In the genomic region with DNA sequence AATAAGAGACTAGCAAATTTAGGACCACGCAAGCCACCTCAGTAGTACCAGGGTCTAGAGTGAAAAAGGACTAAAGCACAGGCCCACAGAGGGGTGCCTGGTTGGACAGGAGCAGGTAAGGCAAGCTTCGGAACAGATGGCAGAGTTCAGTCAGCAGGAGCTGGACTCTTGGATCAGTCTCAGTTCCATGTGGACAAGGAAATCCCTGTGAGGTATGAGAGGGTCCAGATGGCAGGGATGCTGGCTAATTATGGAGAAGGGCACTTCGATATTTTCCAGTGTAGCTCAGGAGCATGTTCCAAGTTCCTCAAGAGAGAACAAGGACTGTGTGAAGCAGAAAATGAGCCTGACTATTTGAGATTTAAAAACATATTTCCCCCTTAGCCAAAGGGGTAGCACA, we compare ENCODE assay signal across 26 cellular contexts. TPM values are rescaled to one million over a fixed set of nuclear protein-coding genes. Genes with fewer than 3 reads are reported as not detected.
DNase-seq lines count a peak whose midpoint lies in the region; ATAC-seq and TF ChIP-seq lines count a peak whose summit lies in the region.
"Had no signal": no experiment of that assay in that cellular context is flagged by ENCODE, and none has a peak within 500 bp of the region (broad histone marks: within the 10 kb centered on the region; RNA-seq: fewer than 3 reads in every experiment).

No MANE protein-coding gene starts in this region.

- H3K27ac Mint-ChIP-seq in CD4-positive, alpha-beta T cell, result peak overlapping the region; percentile 89
- H3K27ac Mint-ChIP-seq in stimulated activated memory B cell treated with anti-CD40 and anti-IgM and Interleukin-4, amounts not matched to agents 10 μg/mL and 1 μg/mL and 100 μg/mL, for 72 hours, result no peak overlapping the region
- H3K27ac Mint-ChIP-seq: activated T-helper 1 cell treated with anti-CD3 and anti-CD28 coated beads, Interleukin-12 subunit alpha, Interleukin-12 subunit beta, Interleukin-2, Interleukin-4 antibody, amounts not matched to agents 30 ng/mL and 10 ng/mL and 1 ng/mL, durations not matched to agents 14 hours and 24 hours and 36 hours; natural killer cell treated with Interleukin-12 subunit alpha and Interleukin-12 subunit beta and Interleukin-15 and Interleukin-18, amount 100 ng/mL, for 72 hours; type B pancreatic cell had no signal

- peaks cover 3% of the 10 kb centered on the region for H3K79me2 ChIP-seq in smooth muscle cell (ENCODE audit: low read depth)

- H3K9me3 Mint-ChIP-seq in CD4-positive, alpha-beta T cell, result peaks cover 2% of the 10 kb centered on the region
- H3K9me3 Mint-ChIP-seq in stimulated activated memory B cell treated with anti-CD40 and anti-IgM and Interleukin-4, amounts not matched to agents 10 μg/mL and 1 μg/mL and 100 μg/mL, for 72 hours, result peaks cover 3% of the 10 kb centered on the region
- H3K9me3 Mint-ChIP-seq: activated T-helper 1 cell treated with anti-CD3 and anti-CD28 coated beads, Interleukin-12 subunit alpha, Interleukin-12 subunit beta, Interleukin-2, Interleukin-4 antibody, amounts not matched to agents 30 ng/mL and 10 ng/mL and 1 ng/mL, durations not matched to agents 14 hours and 24 hours and 36 hours; natural killer cell treated with Interleukin-12 subunit alpha and Interleukin-12 subunit beta and Interleukin-15 and Interleukin-18, amount 100 ng/mL, for 72 hours; type B pancreatic cell had no signal

- POLR2A ChIA-PET in CD4-positive, alpha-beta T cell (lab: Charles Lee), result interaction anchor here (1.8 to 1.9 kb wide), 2 partner anchors 56 to 277 kb away, joined by 4 to 14 read pairs; a partner anchor contains a TSS

- no peaks in the 10 kb centered on the region for H3K36me3 Mint-ChIP-seq in CD4-positive, alpha-beta T cell (ENCODE audit: low read depth)
- H3K36me3 Mint-ChIP-seq in stimulated activated memory B cell treated with anti-CD40 and anti-IgM and Interleukin-4, amounts not matched to agents 10 μg/mL and 1 μg/mL and 100 μg/mL, for 72 hours, result no peaks in the 10 kb centered on the region
- H3K36me3 Mint-ChIP-seq: natural killer cell treated with Interleukin-12 subunit alpha and Interleukin-12 subunit beta and Interleukin-15 and Interleukin-18, amount 100 ng/mL, for 72 hours; type B pancreatic cell had no signal

- 93% methylated on average over 3 of the region's 3 CpGs for WGBS in smooth muscle cell (ENCODE audit: low lambda C conversion rate)

- H3K4me3 ChIP-seq in smooth muscle cell, result no peak overlapping the region
- H3K4me3 ChIP-seq: BLaER1, coronary artery, HAP-1, pancreas, right lobe of liver, stomach had no signal

- no peak for ATAC-seq in CD4-positive, alpha-beta T cell (ENCODE audit: poor library complexity)
- ATAC-seq in stimulated activated memory B cell treated with anti-CD40 and anti-IgM and Interleukin-4, amounts not matched to agents 10 μg/mL and 1 μg/mL and 100 μg/mL, for 72 hours, result no peak
- ATAC-seq in activated CD4-positive, CD25-positive, alpha-beta regulatory T cell treated with anti-CD3 and anti-CD28 coated beads, Interleukin-2, amount 50 U/mL, for 24 hours, result no peak
- ATAC-seq: left colon; natural killer cell treated with Interleukin-12 subunit alpha and Interleukin-12 subunit beta and Interleukin-15 and Interleukin-18, amount 100 ng/mL, for 72 hours; pancreas; right lobe of liver had no signal

- no peak overlapping the region for H3K4me3 Mint-ChIP-seq in CD4-positive, alpha-beta T cell
- no peak overlapping the region for H3K4me3 Mint-ChIP-seq in stimulated activated memory B cell treated with anti-CD40 and anti-IgM and Interleukin-4, amounts not matched to agents 10 μg/mL and 1 μg/mL and 100 μg/mL, for 72 hours
- H3K4me3 Mint-ChIP-seq: activated T-helper 1 cell treated with anti-CD3 and anti-CD28 coated beads, Interleukin-12 subunit alpha, Interleukin-12 subunit beta, Interleukin-2, Interleukin-4 antibody, amounts not matched to agents 30 ng/mL and 10 ng/mL and 1 ng/mL, durations not matched to agents 14 hours and 24 hours and 36 hours; natural killer cell treated with Interleukin-12 subunit alpha and Interleukin-12 subunit beta and Interleukin-15 and Interleukin-18, amount 100 ng/mL, for 72 hours; type B pancreatic cell had no signal

- H3K27me3 Mint-ChIP-seq in CD4-positive, alpha-beta T cell, result no peaks in the 10 kb centered on the region
- no peaks in the 10 kb centered on the region for H3K27me3 Mint-ChIP-seq in stimulated activated memory B cell treated with anti-CD40 and anti-IgM and Interleukin-4, amounts not matched to agents 10 μg/mL and 1 μg/mL and 100 μg/mL, for 72 hours
- H3K27me3 Mint-ChIP-seq: type B pancreatic cell had no signal

- H3K9me3 ChIP-seq in CD4-positive, alpha-beta T cell (ENCODE audit: control insufficient read depth, low read length), result no peaks in the 10 kb centered on the region
- no peaks in the 10 kb centered on the region for H3K9me3 ChIP-seq in smooth muscle cell (replicated peaks; ENCODE audit: low read depth)
- H3K9me3 ChIP-seq: HAP-1, pancreas, right lobe of liver, stomach had no signal

- H3K36me3 ChIP-seq in smooth muscle cell (ENCODE audit: low read depth), result no peaks in the 10 kb centered on the region
- H3K36me3 ChIP-seq: BLaER1, HAP-1, pancreas, right lobe of liver, stomach had no signal

- H3K9ac ChIP-seq in smooth muscle cell (ENCODE audit: low read depth), result no peak overlapping the region
- H3K9ac ChIP-seq: BLaER1 had no signal

- intact Hi-C loops in CD4-positive, alpha-beta T cell (cut with DNase I, micrococcal nuclease), result no loop called here

- no peaks in the 10 kb centered on the region for H4K20me1 ChIP-seq in smooth muscle cell (ENCODE audit: low read depth)
- H4K20me1 ChIP-seq: BLaER1 had no signal

- DNase-seq in CD4-positive, alpha-beta T cell, result no peak
- DNase-seq in NCI-H1694 treated with DMSO at 0.1 percent for 48 hours (lab: John Stamatoyannopoulos, UW) (peak; percentile 14), medulla oblongata (ENCODE audit: extremely low spot score) (peak; percentile 25), smooth muscle cell (lab: John Stamatoyannopoulos, UW; ENCODE audit: unreplicated experiment) (no peak)
- no peak for DNase-seq in activated T-cell treated with anti-CD3 and anti-CD28 coated beads, Interleukin-2, amount 50 U/mL, for 1 hour
- DNase-seq: ACHN; activated CD4-positive, alpha-beta T cell treated with anti-CD3 and anti-CD28 coated beads for 48 hours; activated naive CD4-positive, alpha-beta T cell treated with anti-CD3 and anti-CD28 coated beads, Interleukin-2, amount 50 U/mL, for 16 hours; IMR-90; left colon; pancreas; right lobe of liver; SHP77 treated with DMSO at 0.1 percent for 48 hours; stomach; T-helper 1 cell had no signal

- no peak overlapping the region for H3K27ac ChIP-seq in CD4-positive, alpha-beta T cell (ENCODE audit: low read depth, low read length)
- H3K27ac ChIP-seq in angular gyrus (ENCODE audit: low read depth, low read length), result peak overlapping the region; percentile 22
- H3K27ac ChIP-seq in smooth muscle cell (ENCODE audit: low read depth), result no peak overlapping the region
- H3K27ac ChIP-seq: BLaER1, coronary artery, pancreas, right lobe of liver, stomach had no signal

- no peak overlapping the region for H3K4me2 ChIP-seq in smooth muscle cell
- H3K4me2 ChIP-seq: BLaER1 had no signal

- H3K27me3 ChIP-seq in CD4-positive, alpha-beta T cell (ENCODE audit: control insufficient read depth, insufficient read depth, low read length), result no peaks in the 10 kb centered on the region
- H3K27me3 ChIP-seq in smooth muscle cell (ENCODE audit: low read depth), result no peaks in the 10 kb centered on the region
- H3K27me3 ChIP-seq: BLaER1, pancreas, right lobe of liver, stomach had no signal

- H3F3A ChIP-seq in smooth muscle cell (ENCODE audit: low read depth), result peaks cover 5% of the 10 kb centered on the region

- CTCF ChIA-PET in CD4-positive, alpha-beta T cell (lab: Charles Lee), result interaction anchor here (0.6 to 1.1 kb wide), 2 partner anchors 11 to 45 kb away, joined by 3 read pairs; no protein-coding TSS in a partner anchor

- H2AFZ ChIP-seq in smooth muscle cell (ENCODE audit: low read depth), result no peak overlapping the region

- peaks cover 13% of the 10 kb centered on the region for H3K4me1 ChIP-seq in smooth muscle cell (ENCODE audit: low read depth)
- H3K4me1 ChIP-seq: pancreas, right lobe of liver had no signal

- TF ChIP-seq CTCF in CD4-positive, alpha-beta T cell (IDR thresholded peaks at IDR 0.05), result no peak
- TF ChIP-seq CTCF in smooth muscle cell (IDR thresholded peaks at IDR 0.05; ENCODE audit: borderline replicate concordance, insufficient read depth, poor library complexity, severe bottlenecking), result no peak

- peaks cover 45% of the 10 kb centered on the region for H3K4me1 Mint-ChIP-seq in CD4-positive, alpha-beta T cell (ENCODE audit: low read depth)
- peaks cover 13% of the 10 kb centered on the region for H3K4me1 Mint-ChIP-seq in stimulated activated memory B cell treated with anti-CD40 and anti-IgM and Interleukin-4, amounts not matched to agents 10 μg/mL and 1 μg/mL and 100 μg/mL, for 72 hours

RNA-seq across cellular contexts. Expression of a gene that starts 4.4 kb away (rescaled TPM):
- 100 to 1,000 TPM; 178 to 192 TPM for total RNA-seq in CD4-positive, alpha-beta T cell
- 11.9 and 21.3 TPM in 2 replicates for total RNA-seq in smooth muscle cell
- polyA plus RNA-seq in smooth muscle cell, result 52.4 and 69.8 TPM in 2 replicates

RNA-seq across cellular contexts. Expression of a gene that starts 40.7 kb away (rescaled TPM):
- under 1 TPM; 0.30 to 0.34 TPM for total RNA-seq in CD4-positive, alpha-beta T cell
- not detected in 2 replicates for total RNA-seq in smooth muscle cell
- not detected in 2 replicates for polyA plus RNA-seq in smooth muscle cell
- total RNA-seq: IMR-90; left colon; M059J; mesenteric fat pad; natural killer cell treated with Interleukin-12 subunit alpha and Interleukin-12 subunit beta and Interleukin-15 and Interleukin-18, amount 100 ng/mL, for 72 hours had no signal
- polyA plus RNA-seq: IMR-90, pancreas, stomach had no signal

RNA-seq across cellular contexts. Expression of a gene that starts 56.4 kb away (rescaled TPM):
- total RNA-seq in CD4-positive, alpha-beta T cell, result 10 to 100 TPM; 42.8 to 45.8 TPM
- total RNA-seq in smooth muscle cell, result 8.1 and 17.9 TPM in 2 replicates
- polyA plus RNA-seq in smooth muscle cell, result 5.5 and 5.8 TPM in 2 replicates

Comparison
In these comparisons a context has a peak if more than half of its experiments do, and no peak if none do; other contexts are left out.
1. DNase-seq: peak in NCI-H1694 treated with DMSO at 0.1 percent for 48 hours (single experiment) and medulla oblongata (single experiment); none in CD4-positive, alpha-beta T cell (0 of 10), smooth muscle cell (single experiment) and activated T-cell treated with anti-CD3 and anti-CD28 coated beads, Interleukin-2, amount 50 U/mL, for 1 hour (single experiment).